ENCODE assay signal across 8 cellular contexts in the genomic region with DNA sequence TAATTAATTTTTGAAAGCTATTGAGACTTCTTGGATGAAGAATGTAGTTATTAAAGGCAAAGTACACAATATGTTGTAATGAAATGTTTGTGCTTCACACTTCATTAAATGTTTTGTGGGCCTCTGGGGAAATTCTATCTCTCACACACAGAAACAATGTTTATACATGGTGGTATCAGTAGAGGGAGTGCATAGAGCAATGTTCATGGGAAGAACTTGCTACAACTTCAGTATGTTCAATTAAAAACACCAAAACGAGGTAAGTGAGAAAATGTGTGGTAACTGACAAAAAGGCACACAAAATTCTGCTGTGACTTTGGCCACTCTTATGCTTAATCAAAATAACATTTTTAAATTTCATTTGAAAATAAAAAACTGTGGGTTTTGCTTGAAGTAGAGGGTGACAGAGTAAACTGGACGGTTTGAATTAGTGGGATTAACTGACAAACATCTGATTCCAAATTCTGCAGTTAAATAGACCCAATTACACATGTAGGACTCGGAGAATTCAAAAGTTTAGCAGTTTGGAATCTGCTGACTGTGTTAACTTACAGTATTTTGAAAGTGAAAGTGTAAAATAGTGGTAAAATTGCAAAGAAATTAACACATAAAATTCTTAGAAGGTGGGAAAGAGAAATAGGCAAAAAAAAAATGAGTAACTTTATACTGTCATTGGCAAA.
A peak's percentile ranks its signal among the peaks of the same experiment; 100 is the strongest.
DNase-seq lines count a peak whose midpoint lies in the region; ATAC-seq and TF ChIP-seq lines count a peak whose summit lies in the region.

No MANE protein-coding gene starts in this region.

- H3K27me3 ChIP-seq in right atrium auricular region (no peaks in the 10 kb centered on the region), vagina (no peaks in the 10 kb centered on the region)

- DNase-seq in right atrium auricular region (ENCODE audit: low spot score) (no peak), Right ventricle myocardium superior (no peak), WTC11 (ENCODE audit: low spot score) (no peak), left kidney (ENCODE audit: low read depth, low spot score) (peak; percentile 76), vagina (ENCODE audit: extremely low spot score in 2 of 2) (no peak), GM13976 (ENCODE audit: low spot score) (no peak)
- no peak for DNase-seq in activated CD4-positive, alpha-beta T cell treated with anti-CD3 and anti-CD28 coated beads, Interleukin-2, amount 50 U/mL, for 48 hours

- H3K36me3 ChIP-seq in right atrium auricular region (no peaks in the 10 kb centered on the region), vagina (no peaks in the 10 kb centered on the region)

- no peaks in the 10 kb centered on the region for H3K27me3 Mint-ChIP-seq in WTC11 (ENCODE audit: low read depth)

- CTCF ChIA-PET in WTC11 (lab: Charles Lee), result interaction anchor here (1.0 kb wide), 1 partner anchor 40 kb away, joined by 3 read pairs; no protein-coding TSS in a partner anchor

- H3K4me1 ChIP-seq in right atrium auricular region, result peaks cover 0 to 9% of the 10 kb centered on the region in 2 donors
- H3K4me1 ChIP-seq in vagina, result peaks cover 18% of the 10 kb centered on the region

- in situ Hi-C loops in GM13976 (cut with MboI; ENCODE audit: low sequenced_read_pairs, unreplicated experiment), result no loop called here

- TF ChIP-seq CTCF in right atrium auricular region (IDR thresholded peaks at IDR 0.05), result peak in 1 of 2 donors; percentile 27
- no peak for TF ChIP-seq CTCF in WTC11 (IDR thresholded peaks at IDR 0.05)
- no peak for TF ChIP-seq CTCF in vagina (IDR thresholded peaks at IDR 0.05)
- TF ChIP-seq CTCF in GM13976 (IDR thresholded peaks at IDR 0.05; ENCODE audit: borderline replicate concordance, control extremely low read depth, extremely low read depth, insufficient read depth, missing control alignments), result no peak

- peaks cover 3% of the 10 kb centered on the region; the same call in 1 of the 2 replicates for H3K9me3 Mint-ChIP-seq in WTC11

- peak overlapping the region; percentile 18; the same call in 1 of the 2 replicates for H3K27ac Mint-ChIP-seq in WTC11

- H3K27ac ChIP-seq in right atrium auricular region, result peak overlapping the region in 1 of 2 donors; percentile 4
- peak overlapping the region; percentile 27 for H3K27ac ChIP-seq in vagina

- POLR2A ChIA-PET in WTC11 (lab: Charles Lee), result no interaction called here

- TF ChIP-seq POLR2A in vagina (IDR thresholded peaks at IDR 0.05), result no peak

- H3K36me3 Mint-ChIP-seq in WTC11, result no peaks in the 10 kb centered on the region; the same call in 1 of the 2 replicates

- peaks cover 18% of the 10 kb centered on the region for H3K4me1 Mint-ChIP-seq in WTC11

- intact Hi-C loops in Right ventricle myocardium superior (cut with DNase I), result no loop called here
- intact Hi-C loops in vagina (cut with DNase I), result no loop called here

- no peaks in the 10 kb centered on the region for H3K9me3 ChIP-seq in right atrium auricular region
- H3K9me3 ChIP-seq in vagina, result no peaks in the 10 kb centered on the region

- H3K4me3 Mint-ChIP-seq in WTC11, result peak overlapping the region; percentile 44

- H3K4me3 ChIP-seq in right atrium auricular region (peak overlapping the region; percentile 31 to 33), vagina (peak overlapping the region; percentile 23 to 44)

- ATAC-seq in Right ventricle myocardium superior (ENCODE audit: poor library complexity) (no peak), WTC11 (no peak), HG03442 (IDR thresholded peaks at IDR 0.05; ENCODE audit: unreplicated experiment) (no peak)

TF ChIP-seq in WTC11, 78 proteins besides CTCF, POLR2A, EP300 and RAD21 (continues in another document):
- TF ChIP-seq FOXP1 (CRISPR knock-in tag; IDR thresholded peaks at IDR 0.05; ENCODE audit: borderline replicate concordance), result no peak
- TF ChIP-seq, protein P1, sequence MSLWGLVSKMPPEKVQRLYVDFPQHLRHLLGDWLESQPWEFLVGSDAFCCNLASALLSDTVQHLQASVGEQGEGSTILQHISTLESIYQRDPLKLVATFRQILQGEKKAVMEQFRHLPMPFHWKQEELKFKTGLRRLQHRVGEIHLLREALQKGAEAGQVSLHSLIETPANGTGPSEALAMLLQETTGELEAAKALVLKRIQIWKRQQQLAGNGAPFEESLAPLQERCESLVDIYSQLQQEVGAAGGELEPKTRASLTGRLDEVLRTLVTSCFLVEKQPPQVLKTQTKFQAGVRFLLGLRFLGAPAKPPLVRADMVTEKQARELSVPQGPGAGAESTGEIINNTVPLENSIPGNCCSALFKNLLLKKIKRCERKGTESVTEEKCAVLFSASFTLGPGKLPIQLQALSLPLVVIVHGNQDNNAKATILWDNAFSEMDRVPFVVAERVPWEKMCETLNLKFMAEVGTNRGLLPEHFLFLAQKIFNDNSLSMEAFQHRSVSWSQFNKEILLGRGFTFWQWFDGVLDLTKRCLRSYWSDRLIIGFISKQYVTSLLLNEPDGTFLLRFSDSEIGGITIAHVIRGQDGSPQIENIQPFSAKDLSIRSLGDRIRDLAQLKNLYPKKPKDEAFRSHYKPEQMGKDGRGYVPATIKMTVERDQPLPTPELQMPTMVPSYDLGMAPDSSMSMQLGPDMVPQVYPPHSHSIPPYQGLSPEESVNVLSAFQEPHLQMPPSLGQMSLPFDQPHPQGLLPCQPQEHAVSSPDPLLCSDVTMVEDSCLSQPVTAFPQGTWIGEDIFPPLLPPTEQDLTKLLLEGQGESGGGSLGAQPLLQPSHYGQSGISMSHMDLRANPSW (CRISPR knock-in tag; conservative IDR thresholded peaks at IDR 0.05; ENCODE audit: low read depth), result no peak
- no peak for TF ChIP-seq ELF4 (CRISPR knock-in tag; IDR thresholded peaks at IDR 0.05; ENCODE audit: low read depth)
- TF ChIP-seq, protein P2, sequence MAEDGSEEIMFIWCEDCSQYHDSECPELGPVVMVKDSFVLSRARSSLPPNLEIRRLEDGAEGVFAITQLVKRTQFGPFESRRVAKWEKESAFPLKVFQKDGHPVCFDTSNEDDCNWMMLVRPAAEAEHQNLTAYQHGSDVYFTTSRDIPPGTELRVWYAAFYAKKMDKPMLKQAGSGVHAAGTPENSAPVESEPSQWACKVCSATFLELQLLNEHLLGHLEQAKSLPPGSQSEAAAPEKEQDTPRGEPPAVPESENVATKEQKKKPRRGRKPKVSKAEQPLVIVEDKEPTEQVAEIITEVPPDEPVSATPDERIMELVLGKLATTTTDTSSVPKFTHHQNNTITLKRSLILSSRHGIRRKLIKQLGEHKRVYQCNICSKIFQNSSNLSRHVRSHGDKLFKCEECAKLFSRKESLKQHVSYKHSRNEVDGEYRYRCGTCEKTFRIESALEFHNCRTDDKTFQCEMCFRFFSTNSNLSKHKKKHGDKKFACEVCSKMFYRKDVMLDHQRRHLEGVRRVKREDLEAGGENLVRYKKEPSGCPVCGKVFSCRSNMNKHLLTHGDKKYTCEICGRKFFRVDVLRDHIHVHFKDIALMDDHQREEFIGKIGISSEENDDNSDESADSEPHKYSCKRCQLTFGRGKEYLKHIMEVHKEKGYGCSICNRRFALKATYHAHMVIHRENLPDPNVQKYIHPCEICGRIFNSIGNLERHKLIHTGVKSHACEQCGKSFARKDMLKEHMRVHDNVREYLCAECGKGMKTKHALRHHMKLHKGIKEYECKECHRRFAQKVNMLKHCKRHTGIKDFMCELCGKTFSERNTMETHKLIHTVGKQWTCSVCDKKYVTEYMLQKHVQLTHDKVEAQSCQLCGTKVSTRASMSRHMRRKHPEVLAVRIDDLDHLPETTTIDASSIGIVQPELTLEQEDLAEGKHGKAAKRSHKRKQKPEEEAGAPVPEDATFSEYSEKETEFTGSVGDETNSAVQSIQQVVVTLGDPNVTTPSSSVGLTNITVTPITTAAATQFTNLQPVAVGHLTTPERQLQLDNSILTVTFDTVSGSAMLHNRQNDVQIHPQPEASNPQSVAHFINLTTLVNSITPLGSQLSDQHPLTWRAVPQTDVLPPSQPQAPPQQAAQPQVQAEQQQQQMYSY (CRISPR knock-in tag; IDR thresholded peaks at IDR 0.05), result no peak
- TF ChIP-seq, protein P3, sequence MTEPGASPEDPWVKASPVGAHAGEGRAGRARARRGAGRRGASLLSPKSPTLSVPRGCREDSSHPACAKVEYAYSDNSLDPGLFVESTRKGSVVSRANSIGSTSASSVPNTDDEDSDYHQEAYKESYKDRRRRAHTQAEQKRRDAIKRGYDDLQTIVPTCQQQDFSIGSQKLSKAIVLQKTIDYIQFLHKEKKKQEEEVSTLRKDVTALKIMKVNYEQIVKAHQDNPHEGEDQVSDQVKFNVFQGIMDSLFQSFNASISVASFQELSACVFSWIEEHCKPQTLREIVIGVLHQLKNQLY (CRISPR knock-in tag; IDR thresholded peaks at IDR 0.05), result no peak
- TF ChIP-seq SOX15 (CRISPR knock-in tag; IDR thresholded peaks at IDR 0.05), result no peak
- no peak for TF ChIP-seq GABPB1 (CRISPR knock-in tag; IDR thresholded peaks at IDR 0.05)
- TF ChIP-seq, protein P4, sequence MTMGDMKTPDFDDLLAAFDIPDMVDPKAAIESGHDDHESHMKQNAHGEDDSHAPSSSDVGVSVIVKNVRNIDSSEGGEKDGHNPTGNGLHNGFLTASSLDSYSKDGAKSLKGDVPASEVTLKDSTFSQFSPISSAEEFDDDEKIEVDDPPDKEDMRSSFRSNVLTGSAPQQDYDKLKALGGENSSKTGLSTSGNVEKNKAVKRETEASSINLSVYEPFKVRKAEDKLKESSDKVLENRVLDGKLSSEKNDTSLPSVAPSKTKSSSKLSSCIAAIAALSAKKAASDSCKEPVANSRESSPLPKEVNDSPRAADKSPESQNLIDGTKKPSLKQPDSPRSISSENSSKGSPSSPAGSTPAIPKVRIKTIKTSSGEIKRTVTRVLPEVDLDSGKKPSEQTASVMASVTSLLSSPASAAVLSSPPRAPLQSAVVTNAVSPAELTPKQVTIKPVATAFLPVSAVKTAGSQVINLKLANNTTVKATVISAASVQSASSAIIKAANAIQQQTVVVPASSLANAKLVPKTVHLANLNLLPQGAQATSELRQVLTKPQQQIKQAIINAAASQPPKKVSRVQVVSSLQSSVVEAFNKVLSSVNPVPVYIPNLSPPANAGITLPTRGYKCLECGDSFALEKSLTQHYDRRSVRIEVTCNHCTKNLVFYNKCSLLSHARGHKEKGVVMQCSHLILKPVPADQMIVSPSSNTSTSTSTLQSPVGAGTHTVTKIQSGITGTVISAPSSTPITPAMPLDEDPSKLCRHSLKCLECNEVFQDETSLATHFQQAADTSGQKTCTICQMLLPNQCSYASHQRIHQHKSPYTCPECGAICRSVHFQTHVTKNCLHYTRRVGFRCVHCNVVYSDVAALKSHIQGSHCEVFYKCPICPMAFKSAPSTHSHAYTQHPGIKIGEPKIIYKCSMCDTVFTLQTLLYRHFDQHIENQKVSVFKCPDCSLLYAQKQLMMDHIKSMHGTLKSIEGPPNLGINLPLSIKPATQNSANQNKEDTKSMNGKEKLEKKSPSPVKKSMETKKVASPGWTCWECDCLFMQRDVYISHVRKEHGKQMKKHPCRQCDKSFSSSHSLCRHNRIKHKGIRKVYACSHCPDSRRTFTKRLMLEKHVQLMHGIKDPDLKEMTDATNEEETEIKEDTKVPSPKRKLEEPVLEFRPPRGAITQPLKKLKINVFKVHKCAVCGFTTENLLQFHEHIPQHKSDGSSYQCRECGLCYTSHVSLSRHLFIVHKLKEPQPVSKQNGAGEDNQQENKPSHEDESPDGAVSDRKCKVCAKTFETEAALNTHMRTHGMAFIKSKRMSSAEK (CRISPR knock-in tag; IDR thresholded peaks at IDR 0.05; ENCODE audit: borderline replicate concordance), result no peak
